ENCODE assay signal across 10 cellular contexts in genomic region chr17:76500074-76500744, GRCh38. TPM values are rescaled to one million over a fixed set of nuclear protein-coding genes. Genes with fewer than 3 reads are reported as not detected.
DNase-seq lines count a peak whose midpoint lies in the region; ATAC-seq and TF ChIP-seq lines count a peak whose summit lies in the region.
"Had no signal": no experiment of that assay in that cellular context is flagged by ENCODE, and none has a peak within 500 bp of the region (broad histone marks: within the 10 kb centered on the region; RNA-seq: fewer than 3 reads in every experiment).

No MANE protein-coding gene starts in this region.

- peaks cover 8% of the 10 kb centered on the region for H3K36me3 Mint-ChIP-seq in activated CD4-positive, alpha-beta T cell treated with anti-CD3 and anti-CD28 coated beads, Interleukin-2, amount 10 ng/mL, durations not matched to agents 24 days and 14 days (ENCODE audit: low read depth)
- no peaks in the 10 kb centered on the region for H3K36me3 Mint-ChIP-seq in WTC11

- no peaks in the 10 kb centered on the region for H3K27me3 Mint-ChIP-seq in activated CD4-positive, alpha-beta T cell treated with anti-CD3 and anti-CD28 coated beads, Interleukin-2, amount 10 ng/mL, durations not matched to agents 24 days and 14 days
- H3K27me3 Mint-ChIP-seq in WTC11 (ENCODE audit: low read depth): peaks cover 5% of the 10 kb centered on the region

- peaks cover 50% of the 10 kb centered on the region for H3K4me1 Mint-ChIP-seq in activated CD4-positive, alpha-beta T cell treated with anti-CD3 and anti-CD28 coated beads, Interleukin-2, amount 10 ng/mL, durations not matched to agents 24 days and 14 days
- peaks cover 48% of the 10 kb centered on the region for H3K4me1 Mint-ChIP-seq in WTC11

- ATAC-seq in WTC11 (no peak), HG02571 (IDR thresholded peaks at IDR 0.05; ENCODE audit: unreplicated experiment) (no peak)

- H3K27ac Mint-ChIP-seq in activated CD4-positive, alpha-beta T cell treated with anti-CD3 and anti-CD28 coated beads, Interleukin-2, amount 10 ng/mL, durations not matched to agents 24 days and 14 days: peak overlapping the region; percentile 25
- H3K27ac Mint-ChIP-seq in WTC11: no peak overlapping the region

- WGBS in testis, 2 donors: 49 to 62% methylated on average over 16 to 17 of the region's 17 CpGs

- peak overlapping the region; percentile 80 to 90 for H3K27ac ChIP-seq in testis

- H3K36me3 ChIP-seq in iPS-15b (ENCODE audit: control insufficient read depth, insufficient read depth, low read length) (peaks cover 4% of the 10 kb centered on the region), testis (ENCODE audit: low read depth, missing control alignments) (no peaks in the 10 kb centered on the region)

- H3K4me3 ChIP-seq in iPS-15b (ENCODE audit: low read depth, low read length) (peak overlapping the region; percentile 75), testis (peak overlapping the region; percentile 62 to 69)

- peaks cover 3% of the 10 kb centered on the region for H3K27me3 ChIP-seq in iPS-15b (ENCODE audit: control insufficient read depth, insufficient read depth, low read length)
- H3K27me3 ChIP-seq in testis: no peaks in the 10 kb centered on the region

- DNase-seq in activated CD4-positive, alpha-beta T cell treated with anti-CD3 and anti-CD28 coated beads, Interleukin-2, amount 10 ng/mL, durations not matched to agents 24 days and 14 days: peak; percentile 63
- no peak for DNase-seq in activated CD4-positive, alpha-beta T cell treated with anti-CD3 and anti-CD28 coated beads for 4 hours
- DNase-seq in WTC11 (ENCODE audit: low spot score) (no peak), testis (no peak), NCI-H526 (lab: John Stamatoyannopoulos, UW) (no peak)
- DNase-seq in stimulated activated CD4-positive, alpha-beta T cell treated with anti-CD3 and anti-CD28 coated beads, Interleukin-2, amount 100 ng/mL, for 24 hours: no peak
- DNase-seq: DND-41 had no signal

- H3K9me3 ChIP-seq in iPS-15b (ENCODE audit: control insufficient read depth, insufficient read depth, low read length) (no peaks in the 10 kb centered on the region), testis (no peaks in the 10 kb centered on the region)

- H3K9me3 Mint-ChIP-seq in activated CD4-positive, alpha-beta T cell treated with anti-CD3 and anti-CD28 coated beads, Interleukin-2, amount 10 ng/mL, durations not matched to agents 24 days and 14 days: no peaks in the 10 kb centered on the region
- no peaks in the 10 kb centered on the region for H3K9me3 Mint-ChIP-seq in WTC11

- H3K4me1 ChIP-seq in iPS-15b (ENCODE audit: control insufficient read depth, insufficient read depth, low read length) (peaks cover 19% of the 10 kb centered on the region), testis (peaks cover 36% of the 10 kb centered on the region)

- peak overlapping the region; percentile 65 for H3K9ac ChIP-seq in iPS-15b (ENCODE audit: low read depth, low read length)

- CTCF ChIA-PET in WTC11 (lab: Charles Lee): interaction anchor here (0.7 to 5.1 kb wide), 8 partner anchors 14 to 124 kb away, joined by 3 to 30 read pairs (median 6); partner anchors contain the start of gene AANAT

- H3K4me3 Mint-ChIP-seq in activated CD4-positive, alpha-beta T cell treated with anti-CD3 and anti-CD28 coated beads, Interleukin-2, amount 10 ng/mL, durations not matched to agents 24 days and 14 days: peak overlapping the region; percentile 81
- H3K4me3 Mint-ChIP-seq in WTC11: peak overlapping the region; percentile 82

- intact Hi-C loops in activated CD4-positive, alpha-beta T cell treated with anti-CD3 and anti-CD28 coated beads, Interleukin-2, amount 10 ng/mL, durations not matched to agents 24 days and 14 days (cut with micrococcal nuclease): loop anchor here (5.0 kb wide), 1 partner anchor 48 kb away; the partner anchor contains the start of gene UBE2O
- intact Hi-C loops in testis (cut with DNase I; ENCODE audit: low total_unique reads): no loop called here

- POLR2A ChIA-PET in WTC11 (lab: Charles Lee): interaction anchor here (1.7 kb wide), 1 partner anchor 10 kb away, joined by 7 read pairs; no protein-coding TSS in a partner anchor

- TF ChIP-seq CTCF in WTC11 (IDR thresholded peaks at IDR 0.05) (no peak), testis (IDR thresholded peaks at IDR 0.05) (no peak)

- TF ChIP-seq POLR2A in testis (IDR thresholded peaks at IDR 0.05): no peak

TF ChIP-seq in WTC11, 78 proteins besides CTCF, POLR2A, EP300 and RAD21:
- no peak for TF ChIP-seq NFATC4 (CRISPR knock-in tag; IDR thresholded peaks at IDR 0.05)
- TF ChIP-seq MAX (CRISPR knock-in tag; IDR thresholded peaks at IDR 0.05): no peak

RNA-seq across cellular contexts. Expression of gene RHBDF2, which starts 1.0 kb away (rescaled TPM):
- total RNA-seq in activated CD4-positive, alpha-beta T cell treated with anti-CD3 and anti-CD28 coated beads, Interleukin-2, amount 10 ng/mL, durations not matched to agents 24 days and 14 days: 45.4 and 54.5 TPM in 2 replicates
- total RNA-seq in WTC11 (2021) (28.6 to 33.0 TPM (median 31.5 TPM) in 3 replicates), testis (10 to 100 TPM; 26.3 to 30.2 TPM)
- polyA plus RNA-seq in testis (ENCODE audit: insufficient read depth, low read depth, low replicate concordance): 9.7 TPM

RNA-seq across cellular contexts. Expression of gene AANAT, which starts 32.8 kb away (rescaled TPM):
- total RNA-seq in activated CD4-positive, alpha-beta T cell treated with anti-CD3 and anti-CD28 coated beads, Interleukin-2, amount 10 ng/mL, durations not matched to agents 24 days and 14 days: not detected in 2 replicates
- total RNA-seq in WTC11 (2021) (0.17 to 0.57 TPM in 2 of 3 replicates, not detected in the other), testis (1 to 10 TPM; 2.0 to 4.3 TPM)
- 4.4 TPM for polyA plus RNA-seq in testis (ENCODE audit: insufficient read depth, low read depth, low replicate concordance)
- total RNA-seq: subcutaneous adipose tissue had no signal

RNA-seq across cellular contexts. Expression of gene CYGB, which starts 37.3 kb away (rescaled TPM):
- total RNA-seq in activated CD4-positive, alpha-beta T cell treated with anti-CD3 and anti-CD28 coated beads, Interleukin-2, amount 10 ng/mL, durations not matched to agents 24 days and 14 days: not detected in 2 replicates
- total RNA-seq in WTC11 (2021) (3.6 to 5.3 TPM (median 5.1 TPM) in 3 replicates), testis (1 to 10 TPM; 3.4 to 7.2 TPM)
- polyA plus RNA-seq in testis (ENCODE audit: insufficient read depth, low read depth, low replicate concordance): 9.9 TPM

RNA-seq across cellular contexts. Expression of gene PRCD, which starts 39.6 kb away (rescaled TPM):
- not detected in 2 replicates for total RNA-seq in activated CD4-positive, alpha-beta T cell treated with anti-CD3 and anti-CD28 coated beads, Interleukin-2, amount 10 ng/mL, durations not matched to agents 24 days and 14 days
- total RNA-seq in WTC11 (2021) (2.7 to 4.5 TPM (median 4.0 TPM) in 3 replicates), testis (1 to 10 TPM; 3.2 to 3.8 TPM)
- 4.6 TPM for polyA plus RNA-seq in testis (ENCODE audit: insufficient read depth, low read depth, low replicate concordance)

RNA-seq across cellular contexts. Expression of gene UBE2O, which starts 47.3 kb away (rescaled TPM):
- total RNA-seq in activated CD4-positive, alpha-beta T cell treated with anti-CD3 and anti-CD28 coated beads, Interleukin-2, amount 10 ng/mL, durations not matched to agents 24 days and 14 days: 43.8 and 44.0 TPM in 2 replicates
- total RNA-seq in WTC11 (2021): 57.1 to 68.9 TPM (median 59.6 TPM) in 3 replicates
- 10 to 100 TPM; 56.6 to 58.0 TPM for total RNA-seq in testis
- polyA plus RNA-seq in testis (ENCODE audit: insufficient read depth, low read depth, low replicate concordance): 40.6 TPM
